In the genomic region with DNA sequence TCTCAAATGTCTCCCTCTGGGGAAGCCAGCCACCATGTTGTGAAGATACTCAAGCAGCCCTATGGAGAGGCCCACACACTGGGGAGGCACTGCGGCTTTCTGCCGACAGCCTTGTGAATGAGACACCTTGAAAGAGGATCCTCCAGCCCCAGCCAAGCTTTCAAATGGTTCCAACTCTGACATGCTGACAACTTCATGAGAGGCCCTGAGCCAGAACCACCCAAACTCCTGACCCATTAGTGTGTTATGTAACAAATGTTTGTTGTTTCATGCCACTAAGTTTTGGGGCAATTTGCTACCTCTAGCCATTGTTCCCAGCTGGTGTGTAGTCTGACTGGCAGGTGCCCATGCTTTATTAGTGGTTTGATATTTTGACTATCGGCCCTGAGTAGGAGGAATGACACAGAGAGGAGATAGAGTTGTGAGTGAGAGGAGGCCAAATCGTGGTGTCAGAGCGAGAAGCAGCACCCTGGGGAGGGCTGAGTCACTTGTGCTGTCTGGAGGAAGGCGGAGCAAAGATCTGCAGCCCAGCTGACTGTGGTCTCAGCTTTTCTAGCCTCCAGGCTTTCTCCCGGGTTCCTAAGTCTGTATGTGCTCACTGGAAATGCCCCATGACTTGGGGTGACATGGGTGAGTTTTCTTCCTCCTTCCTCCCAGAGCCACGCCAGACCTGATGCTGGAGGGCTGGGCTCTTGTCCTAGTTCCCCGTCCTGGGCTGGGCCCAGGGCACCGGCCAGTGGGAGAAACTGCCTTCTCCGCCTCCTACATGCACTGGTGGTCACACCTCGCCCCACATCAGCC, we compare ENCODE assay signal across 8 cellular contexts. TPM values are rescaled to one million over a fixed set of nuclear protein-coding genes. Genes with fewer than 3 reads are reported as not detected.
A peak's percentile ranks its signal among the peaks of the same experiment; 100 is the strongest.
DNase-seq lines count a peak whose midpoint lies in the region; ATAC-seq and TF ChIP-seq lines count a peak whose summit lies in the region.

No MANE protein-coding gene starts in this region.

- H3K4me1 Mint-ChIP-seq in T-cell (peaks cover 76 to 81% (median 78%) of the 10 kb centered on the region in 3 donors), immature natural killer cell (peaks cover 58 to 68% of the 10 kb centered on the region in 2 donors)

- POLR2A ChIA-PET in T-cell (lab: Charles Lee), result interaction anchor here in 1 of 2 donors (0.6 kb wide), 1 partner anchor 143 kb away, joined by 3 read pairs; no protein-coding TSS in a partner anchor

- WGBS in adrenal gland, 4 donors, result 25 to 41% (median 35%) methylated on average over 5 to 12 of the region's 12 CpGs

- H3K9me3 ChIP-seq in BE2C (no peaks in the 10 kb centered on the region), adrenal gland (replicated peaks in 1 of 3) (no peaks in the 10 kb centered on the region)

- H3K27me3 ChIP-seq in BE2C (no peaks in the 10 kb centered on the region), adrenal gland (no peaks in the 10 kb centered on the region)

- DNase-seq in BE2C (peak; percentile 49), T-cell (peak in 31 of 34 experiments; percentile 13 to 64 (median 40)), adrenal gland (peak; percentile 69 to 93 (median 88)), immature natural killer cell (peak; percentile 52 to 62 (median 56)), NCI-H1930 (lab: John Stamatoyannopoulos, UW) (no peak)
- peak in 2 of 3 donors; percentile 46 to 55 for DNase-seq in stimulated activated CD4-positive, alpha-beta T cell treated with anti-CD3 and anti-CD28 coated beads, TNF-alpha, amount 100 ng/mL, for 1 hour (ENCODE audit: low read depth in 3 of 3, low spot score in 1 of 3)

- no peak for TF ChIP-seq CTCF in BE2C (IDR thresholded peaks at IDR 0.05; ENCODE audit: low read depth, low read length)
- TF ChIP-seq CTCF in adrenal gland (IDR thresholded peaks at IDR 0.05), result no peak

- H3K27ac ChIP-seq in adrenal gland, result peak overlapping the region in 4 of 5 donors; percentile 60 to 89 (median 78)

- H3K36me3 ChIP-seq in BE2C (no peaks in the 10 kb centered on the region), adrenal gland (replicated peaks in 1 of 2) (no peaks in the 10 kb centered on the region)

- H3K4me3 Mint-ChIP-seq in T-cell, result peak overlapping the region; percentile 35 to 68 (median 58)
- peak overlapping the region; percentile 66 to 90 (median 76) for H3K4me3 Mint-ChIP-seq in immature natural killer cell

- TF ChIP-seq POLR2A in adrenal gland (IDR thresholded peaks at IDR 0.05), result peak in 1 of 2 donors; percentile 55

- H3K9me3 Mint-ChIP-seq in T-cell (no peaks in the 10 kb centered on the region), immature natural killer cell (no peaks in the 10 kb centered on the region)

- ATAC-seq in GM19455 (IDR thresholded peaks at IDR 0.05; ENCODE audit: unreplicated experiment) (peak; percentile 49), HG03520 (IDR thresholded peaks at IDR 0.05; ENCODE audit: unreplicated experiment) (peak; percentile 57), T-cell (replicated peaks in 1 of 4) (peak; percentile 56 to 85 (median 78))

- peaks cover 8 to 43% of the 10 kb centered on the region in 2 donors for H3K27me3 Mint-ChIP-seq in T-cell
- H3K27me3 Mint-ChIP-seq in immature natural killer cell (ENCODE audit: low read depth in 3 of 3), result peaks cover 27 to 52% (median 45%) of the 10 kb centered on the region in 3 donors

- H3K4me3 ChIP-seq in BE2C (ENCODE audit: low read depth, low read length) (no peak overlapping the region), adrenal gland (peak overlapping the region in 1 of 4 donors; percentile 17)

- no peaks in the 10 kb centered on the region; the same call in 1 of the 2 replicates for H3K4me1 ChIP-seq in BE2C
- peaks cover 9 to 29% of the 10 kb centered on the region in 2 donors for H3K4me1 ChIP-seq in adrenal gland (replicated peaks in 1 of 2)

- H3K36me3 Mint-ChIP-seq in T-cell (no peaks in the 10 kb centered on the region), immature natural killer cell (no peaks in the 10 kb centered on the region)

- CTCF ChIA-PET in T-cell (lab: Charles Lee), result no interaction called here

- H3K27ac Mint-ChIP-seq in T-cell, result peak overlapping the region in 1 of 2 donors; percentile 37
- H3K27ac Mint-ChIP-seq in immature natural killer cell, result peak overlapping the region in 2 of 6 donors; percentile 10 to 66

- intact Hi-C loops in adrenal gland (cut with DNase I), result no loop called here

RNA-seq across cellular contexts. Expression of a gene that starts 56.8 kb away (rescaled TPM):
- 10.3 TPM for polyA plus RNA-seq in BE2C (2012; ENCODE audit: insufficient read depth, insufficient read length, low read depth)
- 1 to 10 TPM; 4.9 to 9.4 (median 6.2) TPM for total RNA-seq in T-cell
- total RNA-seq in adrenal gland, result 1 to 10 TPM in 6 of 8 donors, under 1 TPM in 2; 0.24 to 4.5 (median 1.2) TPM
- polyA plus RNA-seq in adrenal gland, result 1 to 10 TPM; 1.1 to 2.2 (median 1.4) TPM
- 10 to 100 TPM in 1 of 3 donors, 1 to 10 TPM in 2; 2.3 to 10.0 (median 7.5) TPM for polyA plus RNA-seq in immature natural killer cell

Comparison
In these comparisons a context has a peak if more than half of its experiments do, and no peak if none do; other contexts are left out.
1. DNase-seq: peak in BE2C (single experiment), T-cell (31 of 34), adrenal gland (7 of 7), immature natural killer cell (3 of 3) and stimulated activated CD4-positive, alpha-beta T cell treated with anti-CD3 and anti-CD28 coated beads, TNF-alpha, amount 100 ng/mL, for 1 hour (2 of 3); none in NCI-H1930 (0 of 2).
2. Peak in every context shown above with its lines, with median percentiles within 50 percentile points of each other: ATAC-seq.